Comparison of ENCODE assay signal across 8 cellular contexts in genomic region chr10:71769279-71769823, GRCh38.
DNase-seq lines count a peak whose midpoint lies in the region; ATAC-seq, FAIRE-seq and TF ChIP-seq lines count a peak whose summit lies in the region.

No MANE protein-coding gene starts in this region.

- peak overlapping the region; percentile 71 for H3K27ac ChIP-seq in MM.1S (ENCODE audit: low read length)

- H3K9me3 ChIP-seq in MM.1S (replicated peaks; ENCODE audit: insufficient read depth, low read length), result no peaks in the 10 kb centered on the region

- peak overlapping the region; percentile 36 for H3K4me3 ChIP-seq in MM.1S (ENCODE audit: low read length)

- H3K9me2 ChIP-seq in MM.1S (replicated peaks; ENCODE audit: insufficient read depth, low read length), result no peaks in the 10 kb centered on the region

- H3K27me3 ChIP-seq in MM.1S (replicated peaks; ENCODE audit: insufficient read depth, low read length), result no peaks in the 10 kb centered on the region

- H3K27ac Mint-ChIP-seq in stimulated activated effector memory CD8-positive, alpha-beta T cell treated with anti-CD3 and anti-CD28 coated beads, Interleukin-12 subunit alpha, Interleukin-12 subunit beta, amount 100 ng/mL, for 72 hours, result peak overlapping the region; percentile 95

- H3K36me3 ChIP-seq in MM.1S (replicated peaks; ENCODE audit: insufficient read depth, low read length), result no peaks in the 10 kb centered on the region

- FAIRE-seq in endometrium (lab: Jason Lieb, UNC), result peak; percentile 39

- H4K20me1 ChIP-seq in MM.1S (ENCODE audit: insufficient read depth, low read length), result no peaks in the 10 kb centered on the region

- peak; percentile 27 for ATAC-seq in GM21360 (IDR thresholded peaks at IDR 0.05; ENCODE audit: unreplicated experiment)
- ATAC-seq in stimulated activated effector memory CD8-positive, alpha-beta T cell treated with anti-CD3 and anti-CD28 coated beads, Interleukin-12 subunit alpha, Interleukin-12 subunit beta, amount 100 ng/mL, for 72 hours, result no peak
- ATAC-seq in HG03139 (IDR thresholded peaks at IDR 0.05; ENCODE audit: unreplicated experiment), result no peak

- H3K4me1 Mint-ChIP-seq in stimulated activated effector memory CD8-positive, alpha-beta T cell treated with anti-CD3 and anti-CD28 coated beads, Interleukin-12 subunit alpha, Interleukin-12 subunit beta, amount 100 ng/mL, for 72 hours, result peaks cover 85% of the 10 kb centered on the region

- H3K9me3 Mint-ChIP-seq in stimulated activated effector memory CD8-positive, alpha-beta T cell treated with anti-CD3 and anti-CD28 coated beads, Interleukin-12 subunit alpha, Interleukin-12 subunit beta, amount 100 ng/mL, for 72 hours, result no peaks in the 10 kb centered on the region

- H3K4me2 ChIP-seq in MM.1S (ENCODE audit: low read depth, low read length), result peak overlapping the region; percentile 90

- H3K36me3 Mint-ChIP-seq in stimulated activated effector memory CD8-positive, alpha-beta T cell treated with anti-CD3 and anti-CD28 coated beads, Interleukin-12 subunit alpha, Interleukin-12 subunit beta, amount 100 ng/mL, for 72 hours, result peaks cover 59% of the 10 kb centered on the region

- DNase-seq in CD1c-positive myeloid dendritic cell (ENCODE audit: extremely low spot score) (peak; percentile 62), MM.1S (no peak), amniotic stem cell (lab: John Stamatoyannopoulos, UW) (no peak)
- DNase-seq in stimulated activated effector memory CD8-positive, alpha-beta T cell treated with anti-CD3 and anti-CD28 coated beads, Interleukin-12 subunit alpha, Interleukin-12 subunit beta, amount 100 ng/mL, for 72 hours (ENCODE audit: low spot score in 2 of 2), result no peak
- DNase-seq in stimulated activated CD4-positive, alpha-beta T cell treated with anti-CD3 and anti-CD28 coated beads, Interleukin-2, amount 100 ng/mL, for 48 hours, result no peak

- no peak for TF ChIP-seq CTCF in MM.1S (IDR thresholded peaks at IDR 0.05; ENCODE audit: low read length)

- peaks cover 10% of the 10 kb centered on the region for H3F3A ChIP-seq in MM.1S (ENCODE audit: insufficient read depth, low read length)

- H3K9ac ChIP-seq in MM.1S (ENCODE audit: low read length), result peak overlapping the region; percentile 42; the same call in 1 of the 2 replicates

- peaks cover 18% of the 10 kb centered on the region for H3K4me1 ChIP-seq in MM.1S (ENCODE audit: low read length)

- H3K79me2 ChIP-seq in MM.1S (ENCODE audit: low read length), result no peaks in the 10 kb centered on the region; the same call in 1 of the 2 replicates

- H2AFZ ChIP-seq in MM.1S (ENCODE audit: low read length), result peak overlapping the region; percentile 63

- H3K4me3 Mint-ChIP-seq in stimulated activated effector memory CD8-positive, alpha-beta T cell treated with anti-CD3 and anti-CD28 coated beads, Interleukin-12 subunit alpha, Interleukin-12 subunit beta, amount 100 ng/mL, for 72 hours, result peak overlapping the region; percentile 89
